In the genomic region with DNA sequence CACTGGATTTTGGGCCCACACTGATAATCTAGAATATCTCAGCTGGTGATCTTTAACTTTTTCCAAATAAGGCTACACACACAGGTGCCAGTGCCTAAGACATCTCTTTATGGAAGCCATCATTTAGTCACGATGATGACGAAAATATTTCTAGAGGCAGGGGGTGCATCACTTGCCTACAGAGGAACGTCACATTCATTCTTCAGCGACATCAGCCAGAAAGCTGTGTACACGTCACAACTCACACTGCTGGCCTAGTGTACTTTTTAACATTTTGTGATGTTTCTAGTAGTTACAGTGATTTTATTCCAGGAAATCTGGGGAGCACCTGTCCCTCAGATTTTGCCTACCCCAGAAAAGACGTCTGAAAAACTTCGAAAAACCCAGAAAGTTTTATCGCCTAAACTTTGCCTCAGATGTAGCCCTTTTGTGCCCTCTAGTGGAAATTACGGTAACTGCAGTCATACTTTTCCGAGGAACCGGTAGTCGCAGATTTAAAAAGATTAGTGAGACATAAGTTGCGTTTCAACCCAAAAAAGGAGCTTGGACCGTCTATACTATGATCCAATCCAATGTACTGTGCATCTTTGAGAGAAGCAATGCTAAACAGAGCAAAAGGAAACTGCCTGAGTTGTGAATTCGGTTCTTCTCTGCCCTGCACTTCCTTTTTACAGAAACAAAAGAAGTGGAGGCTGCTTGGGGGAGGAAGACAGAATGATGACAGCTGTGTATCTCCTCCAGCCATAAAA, we compare ENCODE assay signal across 8 cellular contexts.
A peak's percentile ranks its signal among the peaks of the same experiment; 100 is the strongest.
DNase-seq lines count a peak whose midpoint lies in the region; ATAC-seq, FAIRE-seq and TF ChIP-seq lines count a peak whose summit lies in the region.

No MANE protein-coding gene starts in this region.

- H2BK12ac ChIP-seq in H1 (ENCODE audit: low read depth, low read length): no peak overlapping the region

- peak overlapping the region; percentile 9 to 51 (median 30); a peak in 5 of 8 replicates for H3K4me3 ChIP-seq in H1 (ENCODE audit: extremely low read depth in 1 of 4, insufficient read depth in 2 of 4, low read depth in 3 of 4, low read length in 4 of 4)

- no peaks in the 10 kb centered on the region for H3K36me3 ChIP-seq in H1 (ENCODE audit: control insufficient read depth in 2 of 4, insufficient read depth in 4 of 4, low read length in 3 of 4)

- H3K27ac Mint-ChIP-seq in mesothelial cell of epicardium: no peak overlapping the region

- H3K9me3 ChIP-seq in H1 (ENCODE audit: insufficient read depth in 2 of 2, low read depth in 1 of 2, low read length in 1 of 2): peaks cover 0 to 12% of the 10 kb centered on the region in 2 experiments; a peak in 1 of 4 replicates

- DNase-seq in AG09319 (ENCODE audit: extremely low read depth, low read depth) (peak; percentile 24), GM13977 (ENCODE audit: low spot score) (peak; percentile 71), NCI-H2171 (lab: John Stamatoyannopoulos, UW) (peak; percentile 44), H1 (ENCODE audit: low read depth in 1 of 2, low spot score in 2 of 2) (peak; percentile 9 to 80), mesothelial cell of epicardium (ENCODE audit: low spot score in 2 of 2, unreplicated experiment in 2 of 2) (peak in 1 of 2 experiments; percentile 62)
- peak; percentile 45 to 72 for DNase-seq in activated CD4-positive, alpha-beta T cell treated with anti-CD3 and anti-CD28 coated beads for 4 hours
- peak; percentile 5 to 89 (median 46) for DNase-seq in stimulated activated naive CD4-positive, alpha-beta T cell (lab: John Stamatoyannopoulos, UW)

- H3K4me2 ChIP-seq in H1 (ENCODE audit: insufficient read depth in 1 of 2, low read depth in 2 of 2, low read length in 2 of 2): peak overlapping the region; percentile 61 to 66

- H2BK20ac ChIP-seq in H1 (ENCODE audit: low read length): no peak overlapping the region

- 0 out of 2 replicates have a peak overlapping the region, but pooled peaks have one; percentile 44 for H3K18ac ChIP-seq in H1 (ENCODE audit: extremely low read depth, low read length)

- no peaks in the 10 kb centered on the region for H3K9me3 Mint-ChIP-seq in mesothelial cell of epicardium

- no peaks in the 10 kb centered on the region for H3K27me3 Mint-ChIP-seq in mesothelial cell of epicardium (ENCODE audit: low read depth)

- in situ Hi-C loops in GM13977 (cut with MboI; ENCODE audit: low pct_unique_long_range_greater_than_20kb, low sequenced_read_pairs, unreplicated experiment): loop anchor here (10.0 to 25.0 kb wide), 2 partner anchors 200 to 502 kb away; a partner anchor contains a TSS

- no peaks in the 10 kb centered on the region for H3K79me2 ChIP-seq in H1 (ENCODE audit: control insufficient read depth in 1 of 2, insufficient read depth in 2 of 2, low read length in 2 of 2)

- 42% methylated on average over 15 of the region's 15 CpGs; no CpG with 5 or more reads in 1 of the 2 experiments for WGBS in H1 (ENCODE audit: extremely low coverage in 1 of 2, insufficient coverage in 1 of 2, insufficient read length in 1 of 2, insufficient replicate concordance in 2 of 2, low coverage in 1 of 2, low lambda C conversion rate in 2 of 2, missing lambda C conversion rate in 1 of 2), 2 experiments

- CTCF ChIA-PET in H1 (lab: Charles Lee; ENCODE audit: partially characterized antibody): interaction anchor here (0.6 to 5.9 kb wide), 58 partner anchors 9 to 845 kb away, joined by 3 to 76 read pairs (median 4); no protein-coding TSS in a partner anchor

- no peak overlapping the region for H2BK120ac ChIP-seq in H1 (replicated peaks; ENCODE audit: low read depth, low read length)

- H2AFZ ChIP-seq in H1 (ENCODE audit: low read length): peak overlapping the region; percentile 100

- no peak overlapping the region for H3K27ac ChIP-seq in H1 (ENCODE audit: low read depth, low read length)

- H3K4me1 Mint-ChIP-seq in mesothelial cell of epicardium: peaks cover 11% of the 10 kb centered on the region

- H2AK5ac ChIP-seq in H1 (ENCODE audit: low read depth, low read length): no peak overlapping the region

- no peak overlapping the region for H4K91ac ChIP-seq in H1 (replicated peaks; ENCODE audit: insufficient read length, low read length)

- peak; percentile 86 for TF ChIP-seq CTCF in AG09319 (IDR thresholded peaks at IDR 0.05; ENCODE audit: low read depth, low read length)
- peak; percentile 84 for TF ChIP-seq CTCF in GM13977 (IDR thresholded peaks at IDR 0.05; ENCODE audit: extremely low read depth, insufficient read depth, missing control alignments)
- TF ChIP-seq CTCF in H1 (IDR thresholded peaks at IDR 0.05; ENCODE audit: control extremely low read depth in 1 of 3, insufficient read depth in 1 of 3, low read depth in 1 of 3, low read length in 3 of 3): peak in 2 of 3 experiments; percentile 77 to 83; a peak in 3 of 4 replicates
- TF ChIP-seq CTCF in mesothelial cell of epicardium (IDR thresholded peaks at IDR 0.05; ENCODE audit: unreplicated experiment): peak; percentile 98

- H4K5ac ChIP-seq in H1 (ENCODE audit: insufficient read length, low read depth, low read length): no peak overlapping the region

- TF ChIP-seq RAD21 in H1 (IDR thresholded peaks at IDR 0.05 in 1 of 2, conservative IDR thresholded peaks at IDR 0.05 in 1 of 2; ENCODE audit: low read depth in 2 of 2, low read length in 2 of 2): peak; percentile 94 to 95

- H4K20me1 ChIP-seq in H1 (replicated peaks in 1 of 2; ENCODE audit: control insufficient read depth in 1 of 2, insufficient read depth in 2 of 2, low read length in 2 of 2): no peaks in the 10 kb centered on the region

- no peak for TF ChIP-seq EP300 in H1 (IDR thresholded peaks at IDR 0.05; ENCODE audit: borderline replicate concordance in 1 of 2, low read depth in 2 of 2, low read length in 2 of 2)

- peak; percentile 53 for ATAC-seq in HG03045 (IDR thresholded peaks at IDR 0.05; ENCODE audit: unreplicated experiment)

- H3K27me3 ChIP-seq in H1 (replicated peaks in 1 of 4; ENCODE audit: control insufficient read depth in 3 of 4, extremely low read depth in 1 of 4, insufficient read depth in 3 of 4, low read length in 3 of 4): no peaks in the 10 kb centered on the region

- no peak overlapping the region for H3K14ac ChIP-seq in H1 (ENCODE audit: insufficient read length)

- H3K4me3 Mint-ChIP-seq in mesothelial cell of epicardium: peak overlapping the region; percentile 59

- no peak overlapping the region for H2BK5ac ChIP-seq in H1 (ENCODE audit: low read depth, low read length)

- no peaks in the 10 kb centered on the region for H3K36me3 Mint-ChIP-seq in mesothelial cell of epicardium

- H3K56ac ChIP-seq in H1 (replicated peaks; ENCODE audit: insufficient read length, low read depth, low read length): no peak overlapping the region

- no peak overlapping the region for H2BK15ac ChIP-seq in H1 (ENCODE audit: low read length)

- no peaks in the 10 kb centered on the region for H3K4me1 ChIP-seq in H1 (replicated peaks in 1 of 4; ENCODE audit: control insufficient read depth in 3 of 4, insufficient read depth in 4 of 4, low read length in 3 of 4)

- no peak overlapping the region for H4K8ac ChIP-seq in H1 (ENCODE audit: extremely low read depth, insufficient read depth, low read length)

- POLR2A ChIA-PET in H1 (lab: Charles Lee; ENCODE audit: partially characterized antibody): interaction anchor here (0.5 to 1.3 kb wide), 3 partner anchors 243 to 279 kb away, joined by 4 to 7 read pairs (median 4); no protein-coding TSS in a partner anchor

- FAIRE-seq in H1 (lab: Jason Lieb, UNC): peak; percentile 87

- H3K23ac ChIP-seq in H1 (ENCODE audit: insufficient read length): no peak overlapping the region

- TF ChIP-seq POLR2A in H1 (IDR thresholded peaks at IDR 0.05; ENCODE audit: control extremely low read depth in 1 of 2, low read depth in 2 of 2, low read length in 2 of 2): no peak

- no peaks in the 10 kb centered on the region for H3K79me1 ChIP-seq in H1 (ENCODE audit: low read depth, low read length)

- H3K4ac ChIP-seq in H1 (replicated peaks; ENCODE audit: insufficient read length, low read depth, low read length): no peak overlapping the region

- H3K23me2 ChIP-seq in H1 (ENCODE audit: low read depth, low read length): no peaks in the 10 kb centered on the region

- H3K9ac ChIP-seq in H1 (replicated peaks in 1 of 4; ENCODE audit: extremely low read depth in 1 of 4, low read depth in 3 of 4, low read length in 3 of 4): peak overlapping the region in 1 of 4 experiments; percentile 35; a peak in 1 of 7 replicates

TF ChIP-seq in H1, 55 proteins besides CTCF, POLR2A, EP300 and RAD21:
- TF ChIP-seq GABPA (IDR thresholded peaks at IDR 0.05; ENCODE audit: borderline replicate concordance, insufficient read depth, low read length) (no peak), CBX5 (IDR thresholded peaks at IDR 0.05; ENCODE audit: low read depth, low read length) (no peak), HDAC2 (IDR thresholded peaks at IDR 0.05; ENCODE audit: borderline replicate concordance in 1 of 2, low read depth in 2 of 2, low read length in 2 of 2) (no peak), SRF (IDR thresholded peaks at IDR 0.05; ENCODE audit: low read depth, low read length) (no peak)
- TF ChIP-seq, protein P1, sequence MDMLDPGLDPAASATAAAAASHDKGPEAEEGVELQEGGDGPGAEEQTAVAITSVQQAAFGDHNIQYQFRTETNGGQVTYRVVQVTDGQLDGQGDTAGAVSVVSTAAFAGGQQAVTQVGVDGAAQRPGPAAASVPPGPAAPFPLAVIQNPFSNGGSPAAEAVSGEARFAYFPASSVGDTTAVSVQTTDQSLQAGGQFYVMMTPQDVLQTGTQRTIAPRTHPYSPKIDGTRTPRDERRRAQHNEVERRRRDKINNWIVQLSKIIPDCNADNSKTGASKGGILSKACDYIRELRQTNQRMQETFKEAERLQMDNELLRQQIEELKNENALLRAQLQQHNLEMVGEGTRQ (IDR thresholded peaks at IDR 0.05; ENCODE audit: low read length): no peak
- TF ChIP-seq, protein P2, sequence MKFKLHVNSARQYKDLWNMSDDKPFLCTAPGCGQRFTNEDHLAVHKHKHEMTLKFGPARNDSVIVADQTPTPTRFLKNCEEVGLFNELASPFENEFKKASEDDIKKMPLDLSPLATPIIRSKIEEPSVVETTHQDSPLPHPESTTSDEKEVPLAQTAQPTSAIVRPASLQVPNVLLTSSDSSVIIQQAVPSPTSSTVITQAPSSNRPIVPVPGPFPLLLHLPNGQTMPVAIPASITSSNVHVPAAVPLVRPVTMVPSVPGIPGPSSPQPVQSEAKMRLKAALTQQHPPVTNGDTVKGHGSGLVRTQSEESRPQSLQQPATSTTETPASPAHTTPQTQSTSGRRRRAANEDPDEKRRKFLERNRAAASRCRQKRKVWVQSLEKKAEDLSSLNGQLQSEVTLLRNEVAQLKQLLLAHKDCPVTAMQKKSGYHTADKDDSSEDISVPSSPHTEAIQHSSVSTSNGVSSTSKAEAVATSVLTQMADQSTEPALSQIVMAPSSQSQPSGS (IDR thresholded peaks at IDR 0.05; ENCODE audit: low read length): no peak
TF ChIP-seq in H1: peak in this region for 0.
